ENCODE assay signal across 15 cellular contexts in genomic region chr9:126125577-126125976, GRCh38.
DNase-seq lines count a peak whose midpoint lies in the region; ATAC-seq lines count a peak whose summit lies in the region.
"Had no signal": no experiment of that assay in that cellular context is flagged by ENCODE, and none has a peak within 500 bp of the region (broad histone marks: within the 10 kb centered on the region; RNA-seq: fewer than 3 reads in every experiment).

No MANE protein-coding gene starts in this region.

- intact Hi-C loops in sciatic nerve (cut with DNase I), result no loop called here

- peak; percentile 30 for DNase-seq in GM03348 (ENCODE audit: low spot score)
- DNase-seq in NCI-H69 (lab: John Stamatoyannopoulos, UW), result peak; percentile 66
- peak; percentile 27 for DNase-seq in hepatic stellate cell (ENCODE audit: low spot score)
- DNase-seq in sciatic nerve (ENCODE audit: low spot score), result peak; percentile 52
- no peak for DNase-seq in dermis blood vessel endothelial cell
- no peak for DNase-seq in NCI-H1694 treated with DMSO at 0.1 percent for 48 hours (lab: John Stamatoyannopoulos, UW)
- DNase-seq: activated CD4-positive, CD25-positive, alpha-beta regulatory T cell treated with anti-CD3 and anti-CD28 coated beads, Interleukin-2, amount 50 U/mL, for 72 hours; activated gamma-delta T cell; gastrocnemius medialis; HCEC 1CT; NCI-H748 treated with DMSO at 0.1 percent for 48 hours; stimulated activated CD4-positive, alpha-beta T cell treated with anti-CD3 and anti-CD28 coated beads, Interleukin-1b, Interleukin-23, amount 100 ng/mL, for 48 hours; stimulated activated naive CD4-positive, alpha-beta T cell treated with Interleukin-2 at 50 U/mL for 16 hours; transverse colon had no signal

- ATAC-seq in sciatic nerve (no peak), GM21619 (IDR thresholded peaks at IDR 0.05; ENCODE audit: unreplicated experiment) (no peak)
- ATAC-seq: gastrocnemius medialis had no signal

Comparison
In these comparisons a context has a peak if more than half of its experiments do, and no peak if none do; other contexts are left out.
1. DNase-seq: peak in GM03348 (single experiment), NCI-H69 (single experiment), hepatic stellate cell (single experiment) and sciatic nerve (single experiment); none in dermis blood vessel endothelial cell (single experiment) and NCI-H1694 treated with DMSO at 0.1 percent for 48 hours (single experiment).